Comparison of ENCODE assay signal across 23 cellular contexts in genomic region chr7:142863891-142864685, GRCh38. TPM values are rescaled to one million over a fixed set of nuclear protein-coding genes. Genes with fewer than 3 reads are reported as not detected.
DNase-seq lines count a peak whose midpoint lies in the region; TF ChIP-seq lines count a peak whose summit lies in the region.
"Had no signal": no experiment of that assay in that cellular context is flagged by ENCODE, and none has a peak within 500 bp of the region (broad histone marks: within the 10 kb centered on the region; RNA-seq: fewer than 3 reads in every experiment).

No MANE protein-coding gene starts in this region.

- intact Hi-C loops in esophagus muscularis mucosa (cut with DNase I), result no loop called here

- peak; percentile 52 for DNase-seq in H7
- peak; percentile 81 for DNase-seq in esophagus muscularis mucosa (ENCODE audit: extremely low spot score)
- DNase-seq in trophoblast cell, result no peak
- no peak for DNase-seq in NCI-H82 treated with DMSO at 0.1 percent for 48 hours (lab: John Stamatoyannopoulos, UW; ENCODE audit: unreplicated experiment)
- no peak for DNase-seq in NOMO-1 treated with DMSO at 0.1 percent for 48 hours (lab: John Stamatoyannopoulos, UW; ENCODE audit: unreplicated experiment)
- no peak for DNase-seq in progenitor cell of endocrine pancreas (ENCODE audit: low spot score, unreplicated experiment)
- DNase-seq in smooth muscle cell (lab: John Stamatoyannopoulos, UW; ENCODE audit: unreplicated experiment), result no peak
- DNase-seq: CD4-positive, alpha-beta T cell; COR-L47; DMS79; IMR-90; NCI-H1105; NCI-H2029 treated with DMSO at 0.1 percent for 48 hours; NCI-H226; NCI-H524 treated with DMSO at 0.1 percent for 48 hours; PC-9; RPMI8226; SHP77 treated with DMSO at 0.1 percent for 48 hours had no signal

- H2BK12ac ChIP-seq in trophoblast cell (ENCODE audit: low read length), result no peak overlapping the region

- no peak overlapping the region for H3K4me3 ChIP-seq in H7 (ENCODE audit: insufficient read depth, low read depth, low read length)
- H3K4me3 ChIP-seq in esophagus muscularis mucosa, result no peak overlapping the region
- H3K4me3 ChIP-seq in trophoblast cell (ENCODE audit: low read depth, low read length), result no peak overlapping the region
- no peak overlapping the region for H3K4me3 ChIP-seq in smooth muscle cell
- H3K4me3 ChIP-seq: BLaER1, GM12878, HAP-1, PC-9, SK-N-MC had no signal

- peaks cover 4% of the 10 kb centered on the region for H3K27me3 Mint-ChIP-seq in progenitor cell of endocrine pancreas
- H3K27me3 Mint-ChIP-seq: CD4-positive, alpha-beta T cell had no signal

- no peak overlapping the region for H2AK5ac ChIP-seq in trophoblast cell (ENCODE audit: low read length)

- no peak overlapping the region for H3K23ac ChIP-seq in trophoblast cell (ENCODE audit: low read length)

- H3K4me1 Mint-ChIP-seq in progenitor cell of endocrine pancreas (ENCODE audit: low read depth), result no peaks in the 10 kb centered on the region

- no peak for TF ChIP-seq CTCF in esophagus muscularis mucosa (IDR thresholded peaks at IDR 0.05)
- no peak for TF ChIP-seq CTCF in progenitor cell of endocrine pancreas (IDR thresholded peaks at IDR 0.05; ENCODE audit: unreplicated experiment)
- no peak for TF ChIP-seq CTCF in smooth muscle cell (IDR thresholded peaks at IDR 0.05; ENCODE audit: borderline replicate concordance, insufficient read depth, poor library complexity, severe bottlenecking)

- H3K79me1 ChIP-seq in trophoblast cell (ENCODE audit: low read length), result no peaks in the 10 kb centered on the region

- H3K14ac ChIP-seq in trophoblast cell (ENCODE audit: low read length), result no peak overlapping the region

- no peak overlapping the region for H4K8ac ChIP-seq in trophoblast cell (ENCODE audit: low read depth, low read length)

- H3K9ac ChIP-seq in trophoblast cell (ENCODE audit: low read length) (no peak overlapping the region), smooth muscle cell (ENCODE audit: low read depth) (no peak overlapping the region)
- H3K9ac ChIP-seq: BLaER1 had no signal

- no peak for TF ChIP-seq POLR2A in esophagus muscularis mucosa (IDR thresholded peaks at IDR 0.05; ENCODE audit: low read depth)

- H3K79me2 ChIP-seq in trophoblast cell (ENCODE audit: control insufficient read depth, insufficient read depth, low read length, poor library complexity), result no peaks in the 10 kb centered on the region
- no peaks in the 10 kb centered on the region for H3K79me2 ChIP-seq in smooth muscle cell (ENCODE audit: low read depth)

- no peak overlapping the region for H2BK5ac ChIP-seq in trophoblast cell (ENCODE audit: low read depth, low read length, poor library complexity)

- peak overlapping the region; percentile 16 for H4K12ac ChIP-seq in trophoblast cell (ENCODE audit: low read depth, low read length)

- H3K9me3 ChIP-seq in esophagus muscularis mucosa (no peaks in the 10 kb centered on the region), trophoblast cell (ENCODE audit: insufficient read depth, low read depth, low read length) (no peaks in the 10 kb centered on the region), smooth muscle cell (replicated peaks; ENCODE audit: low read depth) (no peaks in the 10 kb centered on the region)
- H3K9me3 ChIP-seq: BLaER1, HAP-1 had no signal

- H3K27ac ChIP-seq in angular gyrus (ENCODE audit: low read depth, low read length) (peak overlapping the region; percentile 94), esophagus muscularis mucosa (replicated peaks in 1 of 4) (no peak overlapping the region), trophoblast cell (ENCODE audit: low read depth, low read length) (no peak overlapping the region), smooth muscle cell (ENCODE audit: low read depth) (no peak overlapping the region)
- H3K27ac ChIP-seq: BLaER1, PC-9, SK-N-MC had no signal

- H3K4me2 ChIP-seq in trophoblast cell (ENCODE audit: low read length) (no peak overlapping the region), smooth muscle cell (no peak overlapping the region)
- H3K4me2 ChIP-seq: PC-9 had no signal

- H4K91ac ChIP-seq in trophoblast cell (ENCODE audit: low read depth, low read length), result no peak overlapping the region

- H3K9me3 Mint-ChIP-seq in progenitor cell of endocrine pancreas (ENCODE audit: low read depth), result no peaks in the 10 kb centered on the region
- H3K9me3 Mint-ChIP-seq: CD4-positive, alpha-beta T cell had no signal

- peaks cover 6% of the 10 kb centered on the region for H3K36me3 Mint-ChIP-seq in progenitor cell of endocrine pancreas (ENCODE audit: insufficient read depth)

- H2AFZ ChIP-seq in trophoblast cell (ENCODE audit: insufficient read depth, low read length, poor library complexity), result no peak overlapping the region
- H2AFZ ChIP-seq in smooth muscle cell (ENCODE audit: low read depth), result no peak overlapping the region
- H2AFZ ChIP-seq: PC-9 had no signal

- no peaks in the 10 kb centered on the region for H3F3A ChIP-seq in smooth muscle cell (ENCODE audit: low read depth)

- no peak overlapping the region for H3K27ac Mint-ChIP-seq in progenitor cell of endocrine pancreas

- H3K4me1 ChIP-seq in esophagus muscularis mucosa (peaks cover 0 to 10% (median 0%) of the 10 kb centered on the region in 4 donors), trophoblast cell (ENCODE audit: control insufficient read depth in 1 of 2, insufficient read depth in 2 of 2, low read length in 2 of 2) (no peaks in the 10 kb centered on the region), smooth muscle cell (ENCODE audit: low read depth) (no peaks in the 10 kb centered on the region)

- WGBS in esophagus muscularis mucosa, result 88% methylated on average over 30 of the region's 37 CpGs
- no CpG with 5 or more reads among the region's 37 CpGs for WGBS in trophoblast cell (ENCODE audit: extremely low coverage, insufficient coverage, insufficient read length)
- 91% methylated on average over 34 of the region's 37 CpGs for WGBS in smooth muscle cell (ENCODE audit: low lambda C conversion rate)

- H2BK120ac ChIP-seq in trophoblast cell (ENCODE audit: insufficient read depth, low read length, poor library complexity), result no peak overlapping the region

- no peak overlapping the region for H3K4me3 Mint-ChIP-seq in progenitor cell of endocrine pancreas (ENCODE audit: low read depth)
- H3K4me3 Mint-ChIP-seq: CD4-positive, alpha-beta T cell had no signal

- no peaks in the 10 kb centered on the region for H3K27me3 ChIP-seq in H7 (ENCODE audit: control insufficient read depth, insufficient read depth, low read length)
- peaks cover 0 to 10% (median 0%) of the 10 kb centered on the region in 4 donors for H3K27me3 ChIP-seq in esophagus muscularis mucosa
- H3K27me3 ChIP-seq in trophoblast cell (ENCODE audit: insufficient read depth, low read length), result no peaks in the 10 kb centered on the region
- peaks cover 6% of the 10 kb centered on the region for H3K27me3 ChIP-seq in smooth muscle cell (ENCODE audit: low read depth)
- H3K27me3 ChIP-seq: BLaER1 had no signal

- no peak for TF ChIP-seq EP300 in esophagus muscularis mucosa (IDR thresholded peaks at IDR 0.05)

- H3K4ac ChIP-seq in trophoblast cell (ENCODE audit: low read depth, low read length), result no peak overlapping the region

- no peak overlapping the region for H3K18ac ChIP-seq in trophoblast cell (ENCODE audit: low read length)

- no peaks in the 10 kb centered on the region for H4K20me1 ChIP-seq in smooth muscle cell (ENCODE audit: low read depth)
- H4K20me1 ChIP-seq: BLaER1 had no signal

- H3K36me3 ChIP-seq in H7 (replicated peaks; ENCODE audit: control insufficient read depth, insufficient read depth, low read length) (no peaks in the 10 kb centered on the region), esophagus muscularis mucosa (peaks cover 0 to 25% (median 5%) of the 10 kb centered on the region in 4 donors), trophoblast cell (ENCODE audit: control insufficient read depth in 1 of 2, insufficient read depth in 2 of 2, low read length in 2 of 2) (peaks cover 27 to 41% of the 10 kb centered on the region in 2 experiments), smooth muscle cell (ENCODE audit: low read depth) (no peaks in the 10 kb centered on the region)
- H3K36me3 ChIP-seq: BLaER1, HAP-1 had no signal

RNA-seq across cellular contexts. Expression of gene EPHB6, which starts 9.2 kb away (rescaled TPM):
- 4.0 and 8.8 TPM in 2 replicates for total RNA-seq in H7 (2014; rRNA removed; shearing (Covaris generic))
- 10 to 100 TPM in 1 of 4 donors, 1 to 10 TPM in 3; 3.3 to 10.5 (median 5.5) TPM for total RNA-seq in esophagus muscularis mucosa
- 21.5 and 25.0 TPM in 2 replicates for polyA plus RNA-seq in trophoblast cell (2013)
- 24.8 and 28.8 TPM in 2 replicates for total RNA-seq in progenitor cell of endocrine pancreas
- 4.8 and 15.9 TPM in 2 replicates for total RNA-seq in smooth muscle cell
- 12.6 and 21.1 TPM in 2 replicates for polyA plus RNA-seq in smooth muscle cell

RNA-seq across cellular contexts. Expression of gene TRPV6, which starts 21.5 kb away (rescaled TPM):
- total RNA-seq in H7 (2014; rRNA removed; shearing (Covaris generic)), result 0.17 and 0.22 TPM in 2 replicates
- not detected for total RNA-seq in esophagus muscularis mucosa
- 1.2 and 1.3 TPM in 2 replicates for polyA plus RNA-seq in trophoblast cell (2013)
- 5.7 and 6.2 TPM in 2 replicates for total RNA-seq in progenitor cell of endocrine pancreas
- total RNA-seq in smooth muscle cell, result under 0.01 TPM in 1 of 2 replicates, not detected in the other
- polyA plus RNA-seq in smooth muscle cell, result 0.17 and 0.60 TPM in 2 replicates
- total RNA-seq: CD4-positive, alpha-beta T cell; GM12878; IMR-90 had no signal
- polyA plus RNA-seq: GM12878 had no signal

Comparison
In these comparisons a context has a peak if more than half of its experiments do, and no peak if none do; other contexts are left out.
1. DNase-seq: peak in H7 (single experiment) and esophagus muscularis mucosa (single experiment); none in trophoblast cell (0 of 2), NCI-H82 treated with DMSO at 0.1 percent for 48 hours (single experiment), NOMO-1 treated with DMSO at 0.1 percent for 48 hours (single experiment), progenitor cell of endocrine pancreas (single experiment) and smooth muscle cell (single experiment).